In the genomic region with DNA sequence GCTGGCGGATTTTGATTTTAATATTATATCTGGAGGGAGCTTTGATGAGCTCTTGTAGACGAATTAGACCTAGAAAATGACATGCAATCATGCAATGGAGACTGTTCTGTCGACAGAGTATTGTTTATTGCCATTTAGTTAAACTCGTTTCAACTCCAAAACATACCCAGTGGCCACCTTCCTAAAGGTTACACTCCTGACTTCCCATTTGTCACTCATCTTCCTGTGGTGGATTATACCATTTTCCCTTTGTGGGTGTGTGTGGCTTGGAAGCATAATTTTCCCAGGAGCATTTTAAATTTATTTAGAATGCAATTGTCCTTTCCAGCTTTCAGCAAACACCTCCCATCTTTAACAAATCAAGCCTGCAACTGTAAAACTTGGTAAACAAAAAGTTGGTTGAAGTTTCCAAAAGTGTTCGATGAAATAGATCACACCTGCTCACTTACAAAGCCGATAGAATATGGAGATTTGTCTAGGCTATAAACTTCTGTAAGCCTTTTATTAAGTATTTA, we compare ENCODE assay signal across 24 cellular contexts.
DNase-seq lines count a peak whose midpoint lies in the region; ATAC-seq and TF ChIP-seq lines count a peak whose summit lies in the region.
"Had no signal": no experiment of that assay in that cellular context is flagged by ENCODE, and none has a peak within 500 bp of the region (broad histone marks: within the 10 kb centered on the region; RNA-seq: fewer than 3 reads in every experiment).

No MANE protein-coding gene starts in this region.

- peaks cover 34% of the 10 kb centered on the region for H3K4me1 ChIP-seq in GM23338 (ENCODE audit: insufficient read depth)
- peaks cover 49% of the 10 kb centered on the region for H3K4me1 ChIP-seq in OCI-LY7 (ENCODE audit: insufficient read depth, low read length, poor library complexity, severe bottlenecking)
- H3K4me1 ChIP-seq: BE2C had no signal

- H3K36me3 ChIP-seq in GM23338 (ENCODE audit: insufficient read depth): no peaks in the 10 kb centered on the region
- H3K36me3 ChIP-seq in OCI-LY7 (ENCODE audit: insufficient read depth, low read length): no peaks in the 10 kb centered on the region
- no peaks in the 10 kb centered on the region for H3K36me3 ChIP-seq in WERI-Rb-1
- H3K36me3 ChIP-seq: BE2C, BLaER1 had no signal

- H3K27me3 ChIP-seq in GM23338 (ENCODE audit: insufficient read depth) (no peaks in the 10 kb centered on the region), WERI-Rb-1 (ENCODE audit: insufficient read depth, low read depth, severe bottlenecking) (no peaks in the 10 kb centered on the region)
- H3K27me3 ChIP-seq: BE2C, BLaER1 had no signal

- DNase-seq in GM23338 (ENCODE audit: low spot score) (no peak), OCI-LY7 (ENCODE audit: low spot score) (no peak), dermis microvascular lymphatic vessel endothelial cell (ENCODE audit: low read depth in 2 of 2) (peak; percentile 2 to 67), T-helper 1 cell (no peak), NCI-H526 (lab: John Stamatoyannopoulos, UW) (no peak), WERI-Rb-1 (no peak)
- DNase-seq: 8988T; ACHN; BE2C; C1 segment of cervical spinal cord; CD4-positive, alpha-beta memory T cell; CD4-positive, CD25-positive, alpha-beta regulatory T cell; CD8-positive, alpha-beta memory T cell; COR-L47; DMS 273 treated with DMSO at 0.1 percent for 48 hours; DMS153; DMS53; DMS79; DND-41; EL; GDM1 had no signal

- BruUV-seq in OCI-LY7 (replicated peaks; lab: Mats Ljungman, UMichigan): no TSS peak

- H2AFZ ChIP-seq in GM23338 (0 out of 2 replicates have a peak overlapping the region, but pooled peaks have one; percentile 8), OCI-LY7 (ENCODE audit: low read length) (peak overlapping the region; percentile 60)

- H4K20me1 ChIP-seq in GM23338 (replicated peaks; ENCODE audit: insufficient read depth) (no peaks in the 10 kb centered on the region), OCI-LY7 (ENCODE audit: insufficient read depth, low read length) (no peaks in the 10 kb centered on the region)
- H4K20me1 ChIP-seq: BLaER1 had no signal

- intact Hi-C loops in OCI-LY7 (cut with micrococcal nuclease; ENCODE audit: unreplicated experiment): no loop called here

- no peak overlapping the region for H3K27ac Mint-ChIP-seq in GM23338
- H3K27ac Mint-ChIP-seq: CD14-positive monocyte; CD4-positive, CD25-positive, alpha-beta regulatory T cell; CD8-positive, alpha-beta memory T cell had no signal

- TF ChIP-seq CTCF in GM23338 (conservative IDR thresholded peaks at IDR 0.05; ENCODE audit: low read depth in 2 of 2): no peak
- TF ChIP-seq CTCF in OCI-LY7 (conservative IDR thresholded peaks at IDR 0.05; ENCODE audit: low read length): no peak
- TF ChIP-seq CTCF in WERI-Rb-1 (IDR thresholded peaks at IDR 0.05; ENCODE audit: low read depth, low read length): no peak

- no peaks in the 10 kb centered on the region for H3K36me3 Mint-ChIP-seq in GM23338 (ENCODE audit: low read depth)
- H3K36me3 Mint-ChIP-seq: CD4-positive, alpha-beta memory T cell; CD4-positive, CD25-positive, alpha-beta regulatory T cell; CD8-positive, alpha-beta memory T cell had no signal

- no peaks in the 10 kb centered on the region for H3K9me3 Mint-ChIP-seq in GM23338

- H3K4me1 Mint-ChIP-seq in GM23338: peaks cover 37% of the 10 kb centered on the region
- H3K4me1 Mint-ChIP-seq: CD4-positive, alpha-beta memory T cell; CD4-positive, CD25-positive, alpha-beta regulatory T cell; CD8-positive, alpha-beta memory T cell had no signal

- no peak overlapping the region for H3K4me2 ChIP-seq in GM23338
- H3K4me2 ChIP-seq in OCI-LY7 (ENCODE audit: low read length): peak overlapping the region; percentile 34
- H3K4me2 ChIP-seq: BLaER1 had no signal

- POLR2A ChIA-PET in OCI-LY7 (lab: Charles Lee): interaction anchor here (1.0 to 2.2 kb wide), 2 partner anchors 11 to 33 kb away, joined by 3 to 8 read pairs; no protein-coding TSS in a partner anchor

- CTCF ChIA-PET in OCI-LY7 (lab: Charles Lee; ENCODE audit: unreplicated experiment): no interaction called here

- H3K9me2 ChIP-seq in GM23338 (ENCODE audit: insufficient read depth) (peaks cover 6% of the 10 kb centered on the region), OCI-LY7 (ENCODE audit: insufficient read depth, low read length) (no peaks in the 10 kb centered on the region)

- no peaks in the 10 kb centered on the region for H3F3A ChIP-seq in GM23338 (replicated peaks; ENCODE audit: low read depth)

- no peaks in the 10 kb centered on the region for H3K79me2 ChIP-seq in GM23338 (replicated peaks; ENCODE audit: insufficient read depth)
- no peaks in the 10 kb centered on the region for H3K79me2 ChIP-seq in OCI-LY7 (ENCODE audit: insufficient read depth, low read depth, low read length)

- no peak overlapping the region for H3K4me3 Mint-ChIP-seq in GM23338
- H3K4me3 Mint-ChIP-seq: CD14-positive monocyte; CD4-positive, alpha-beta memory T cell; CD4-positive, CD25-positive, alpha-beta regulatory T cell; CD8-positive, alpha-beta memory T cell had no signal

- H3K27ac ChIP-seq in GM23338 (ENCODE audit: low read depth): no peak overlapping the region
- no peak overlapping the region for H3K27ac ChIP-seq in OCI-LY7 (ENCODE audit: low read depth, low read length, poor library complexity, severe bottlenecking)
- H3K27ac ChIP-seq in WERI-Rb-1: no peak overlapping the region
- H3K27ac ChIP-seq: BLaER1 had no signal

- no peak for ATAC-seq in GM23338
- ATAC-seq: GM12878 had no signal

- H3K9me3 ChIP-seq in OCI-LY7 (ENCODE audit: low read length) (no peaks in the 10 kb centered on the region), WERI-Rb-1 (ENCODE audit: severe bottlenecking) (no peaks in the 10 kb centered on the region)
- H3K9me3 ChIP-seq: BE2C, BLaER1 had no signal

- H3K27me3 Mint-ChIP-seq in GM23338 (ENCODE audit: insufficient read depth, low read depth, poor library complexity): no peaks in the 10 kb centered on the region
- H3K27me3 Mint-ChIP-seq: CD8-positive, alpha-beta memory T cell had no signal

- H3K4me3 ChIP-seq in GM23338 (no peak overlapping the region), OCI-LY7 (ENCODE audit: low read depth, low read length, poor library complexity, severe bottlenecking) (peak overlapping the region; percentile 59), WERI-Rb-1 (ENCODE audit: low read depth, low read length) (no peak overlapping the region)
- H3K4me3 ChIP-seq: BLaER1, GM12878 had no signal

TF ChIP-seq in GM23338, 12 proteins besides CTCF, POLR2A, EP300 and RAD21 (continues in another document):
- TF ChIP-seq EZH2phosphoT487 (IDR thresholded peaks at IDR 0.05; ENCODE audit: unreplicated experiment) (no peak), ZNF114 (CRISPR knock-in tag; IDR thresholded peaks at IDR 0.05) (no peak), STAT1 (IDR thresholded peaks at IDR 0.05; ENCODE audit: unreplicated experiment) (no peak), ETS1 (IDR thresholded peaks at IDR 0.05) (no peak), POLR2AphosphoS5 (IDR thresholded peaks at IDR 0.05; ENCODE audit: low read depth) (no peak), EZH2 (IDR thresholded peaks at IDR 0.05; ENCODE audit: low read depth, unreplicated experiment) (no peak), JUNB (IDR thresholded peaks at IDR 0.05; ENCODE audit: unreplicated experiment) (no peak), REST (IDR thresholded peaks at IDR 0.05; ENCODE audit: unreplicated experiment) (no peak), NANOG (IDR thresholded peaks at IDR 0.05; ENCODE audit: borderline replicate concordance) (no peak), CREB1 (CRISPR knock-in tag; IDR thresholded peaks at IDR 0.05; ENCODE audit: low read depth) (no peak), ZNF331 (CRISPR knock-in tag; IDR thresholded peaks at IDR 0.05; ENCODE audit: low read depth) (no peak)

Comparison
In these comparisons a context has a peak if more than half of its experiments do, and no peak if none do; other contexts are left out.
1. DNase-seq: peak in dermis microvascular lymphatic vessel endothelial cell (2 of 2); none in GM23338 (single experiment), OCI-LY7 (single experiment), T-helper 1 cell (0 of 5), NCI-H526 (0 of 2) and WERI-Rb-1 (single experiment).